Comparison of ENCODE assay signal across 11 cellular contexts in the genomic region with DNA sequence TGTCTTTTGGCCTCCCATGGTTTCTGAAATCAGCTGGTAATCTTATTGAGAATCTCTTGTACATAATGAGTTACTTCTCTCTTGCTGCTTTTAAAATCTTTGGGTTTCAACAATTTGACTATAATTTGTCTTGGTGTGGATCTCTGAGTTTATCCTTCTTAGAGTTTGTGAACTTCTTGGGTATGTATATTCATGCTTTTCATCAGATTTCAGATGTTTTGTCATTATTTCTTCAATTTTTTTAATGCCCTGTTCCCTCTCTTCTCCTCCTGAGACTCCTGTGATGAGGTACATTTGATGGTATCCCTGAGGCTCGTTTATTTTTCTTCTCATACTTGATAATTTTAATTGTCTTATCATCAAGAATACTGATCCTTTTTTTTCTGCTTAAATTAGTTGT. TPM values are rescaled to one million over a fixed set of nuclear protein-coding genes. Genes with fewer than 3 reads are reported as not detected.
"Had no signal": no experiment of that assay in that cellular context is flagged by ENCODE, and none has a peak within 500 bp of the region (broad histone marks: within the 10 kb centered on the region; RNA-seq: fewer than 3 reads in every experiment).

No MANE protein-coding gene starts in this region.

- H3K4me3 ChIP-seq: GM23338, K562 had no signal

- FAIRE-seq: H1, H54, K562 had no signal

- H3K4me2 ChIP-seq: GM23338 had no signal

- DNase-seq: H9, HCEC 1CT, HFFc6, IMR-90, KG1 had no signal

- H3K27ac Mint-ChIP-seq: GM23338, H9, HFFc6 had no signal

- H2AFZ ChIP-seq: GM23338 had no signal

- H3K4me3 Mint-ChIP-seq: GM23338, H9, HFFc6 had no signal

- ATAC-seq: GM23338, K562 had no signal

- H3K4me1 Mint-ChIP-seq: GM23338, H9 had no signal

- H3K27ac ChIP-seq: HL-60 had no signal

RNA-seq across cellular contexts. Expression of a gene that starts 2.2 kb away (rescaled TPM):
- total RNA-seq: GM23338, H1, H9, HFFc6, HT1080, IMR-90, K562 had no signal
- polyA plus RNA-seq: GM23338, H1, IMR-90, K562 had no signal

RNA-seq across cellular contexts. Expression of a gene that starts 21.1 kb away (rescaled TPM):
- total RNA-seq: GM23338, H1, H9, HFFc6, HT1080, IMR-90, K562 had no signal
- polyA plus RNA-seq: GM23338, H1, IMR-90, K562 had no signal

RNA-seq across cellular contexts. Expression of a gene that starts 49.7 kb away (rescaled TPM):
- total RNA-seq: GM23338, H1 had no signal
- polyA plus RNA-seq: GM23338 had no signal
